2 cellular contexts compared by ENCODE assay signal in genomic region chr11:121393855-121394254, GRCh38.
TF ChIP-seq lines count a peak whose summit lies in the region.

No MANE protein-coding gene starts in this region.

TF ChIP-seq in HepG2, 621 proteins besides CTCF, POLR2A, EP300 and RAD21:
- TF ChIP-seq CEBPZ (IDR thresholded peaks at IDR 0.05; ENCODE audit: low read length) (no peak), SOX13 (IDR thresholded peaks at IDR 0.05) (no peak), SOX13 (CRISPR knock-in tag; conservative IDR thresholded peaks at IDR 0.05 in 1 of 2, IDR thresholded peaks at IDR 0.05 in 1 of 2) (peak in 1 of 2 experiments; percentile 71; a peak in 2 of 4 replicates), AGO2 (optimal IDR thresholded peaks at IDR 0.05; ENCODE audit: low read depth, low read length) (no peak), ZNF574 (CRISPR knock-in tag; IDR thresholded peaks at IDR 0.05) (no peak), SOX6 (IDR thresholded peaks at IDR 0.05) (no peak), SOX6 (CRISPR knock-in tag; IDR thresholded peaks at IDR 0.05) (peak; percentile 45; the same call in 1 of the 2 replicates), SOX5 (CRISPR knock-in tag; IDR thresholded peaks at IDR 0.05; ENCODE audit: borderline replicate concordance) (peak; percentile 45; the same call in 1 of the 2 replicates), EED (CRISPR knock-in tag; IDR thresholded peaks at IDR 0.05) (no peak), SP1 (IDR thresholded peaks at IDR 0.05) (no peak), SP1 (CRISPR knock-in tag; IDR thresholded peaks at IDR 0.05) (no peak), ETV5 (CRISPR knock-in tag; IDR thresholded peaks at IDR 0.05; ENCODE audit: borderline replicate concordance) (peak; percentile 16; the same call in 1 of the 2 replicates)

TF ChIP-seq in GM12878, 131 proteins besides CTCF, POLR2A, EP300 and RAD21:
- TF ChIP-seq HDAC6 (IDR thresholded peaks at IDR 0.05; ENCODE audit: unreplicated experiment): no peak
- no peak for TF ChIP-seq POU2F2 (IDR thresholded peaks at IDR 0.05; ENCODE audit: borderline replicate concordance, low read depth, low read length)
- TF ChIP-seq BHLHE40 (IDR thresholded peaks at IDR 0.05; ENCODE audit: borderline replicate concordance in 1 of 2, low read depth in 2 of 2, low read length in 1 of 2): no peak
- no peak for TF ChIP-seq ELK1 (IDR thresholded peaks at IDR 0.05; ENCODE audit: low read depth, low read length)
- peak; percentile 66; the same call in 1 of the 2 replicates for TF ChIP-seq EED (IDR thresholded peaks at IDR 0.05; ENCODE audit: low read depth)
- TF ChIP-seq, protein P1, sequence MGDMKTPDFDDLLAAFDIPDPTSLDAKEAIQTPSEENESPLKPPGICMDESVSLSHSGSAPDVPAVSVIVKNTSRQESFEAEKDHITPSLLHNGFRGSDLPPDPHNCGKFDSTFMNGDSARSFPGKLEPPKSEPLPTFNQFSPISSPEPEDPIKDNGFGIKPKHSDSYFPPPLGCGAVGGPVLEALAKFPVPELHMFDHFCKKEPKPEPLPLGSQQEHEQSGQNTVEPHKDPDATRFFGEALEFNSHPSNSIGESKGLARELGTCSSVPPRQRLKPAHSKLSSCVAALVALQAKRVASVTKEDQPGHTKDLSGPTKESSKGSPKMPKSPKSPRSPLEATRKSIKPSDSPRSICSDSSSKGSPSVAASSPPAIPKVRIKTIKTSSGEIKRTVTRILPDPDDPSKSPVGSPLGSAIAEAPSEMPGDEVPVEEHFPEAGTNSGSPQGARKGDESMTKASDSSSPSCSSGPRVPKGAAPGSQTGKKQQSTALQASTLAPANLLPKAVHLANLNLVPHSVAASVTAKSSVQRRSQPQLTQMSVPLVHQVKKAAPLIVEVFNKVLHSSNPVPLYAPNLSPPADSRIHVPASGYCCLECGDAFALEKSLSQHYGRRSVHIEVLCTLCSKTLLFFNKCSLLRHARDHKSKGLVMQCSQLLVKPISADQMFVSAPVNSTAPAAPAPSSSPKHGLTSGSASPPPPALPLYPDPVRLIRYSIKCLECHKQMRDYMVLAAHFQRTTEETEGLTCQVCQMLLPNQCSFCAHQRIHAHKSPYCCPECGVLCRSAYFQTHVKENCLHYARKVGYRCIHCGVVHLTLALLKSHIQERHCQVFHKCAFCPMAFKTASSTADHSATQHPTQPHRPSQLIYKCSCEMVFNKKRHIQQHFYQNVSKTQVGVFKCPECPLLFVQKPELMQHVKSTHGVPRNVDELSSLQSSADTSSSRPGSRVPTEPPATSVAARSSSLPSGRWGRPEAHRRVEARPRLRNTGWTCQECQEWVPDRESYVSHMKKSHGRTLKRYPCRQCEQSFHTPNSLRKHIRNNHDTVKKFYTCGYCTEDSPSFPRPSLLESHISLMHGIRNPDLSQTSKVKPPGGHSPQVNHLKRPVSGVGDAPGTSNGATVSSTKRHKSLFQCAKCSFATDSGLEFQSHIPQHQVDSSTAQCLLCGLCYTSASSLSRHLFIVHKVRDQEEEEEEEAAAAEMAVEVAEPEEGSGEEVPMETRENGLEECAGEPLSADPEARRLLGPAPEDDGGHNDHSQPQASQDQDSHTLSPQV (IDR thresholded peaks at IDR 0.05): no peak
- TF ChIP-seq ZSCAN29 (IDR thresholded peaks at IDR 0.05): no peak
- TF ChIP-seq NR2F1 (conservative IDR thresholded peaks at IDR 0.05): no peak
- TF ChIP-seq ZNF217 (IDR thresholded peaks at IDR 0.05): no peak
- no peak for TF ChIP-seq FOXK2 (IDR thresholded peaks at IDR 0.05)
- no peak for TF ChIP-seq POLR2AphosphoS5 (IDR thresholded peaks at IDR 0.05; ENCODE audit: low read length)
- peak; percentile 76 for TF ChIP-seq RUNX3 (IDR thresholded peaks at IDR 0.05; ENCODE audit: low read length)
- TF ChIP-seq NRF1 (conservative IDR thresholded peaks at IDR 0.05; ENCODE audit: low read depth, low read length): no peak
- no peak for TF ChIP-seq TCF7 (IDR thresholded peaks at IDR 0.05; ENCODE audit: borderline replicate concordance)
- no peak for TF ChIP-seq TAF1 (IDR thresholded peaks at IDR 0.05; ENCODE audit: borderline replicate concordance, low read depth, low read length)
- TF ChIP-seq, protein P2, sequence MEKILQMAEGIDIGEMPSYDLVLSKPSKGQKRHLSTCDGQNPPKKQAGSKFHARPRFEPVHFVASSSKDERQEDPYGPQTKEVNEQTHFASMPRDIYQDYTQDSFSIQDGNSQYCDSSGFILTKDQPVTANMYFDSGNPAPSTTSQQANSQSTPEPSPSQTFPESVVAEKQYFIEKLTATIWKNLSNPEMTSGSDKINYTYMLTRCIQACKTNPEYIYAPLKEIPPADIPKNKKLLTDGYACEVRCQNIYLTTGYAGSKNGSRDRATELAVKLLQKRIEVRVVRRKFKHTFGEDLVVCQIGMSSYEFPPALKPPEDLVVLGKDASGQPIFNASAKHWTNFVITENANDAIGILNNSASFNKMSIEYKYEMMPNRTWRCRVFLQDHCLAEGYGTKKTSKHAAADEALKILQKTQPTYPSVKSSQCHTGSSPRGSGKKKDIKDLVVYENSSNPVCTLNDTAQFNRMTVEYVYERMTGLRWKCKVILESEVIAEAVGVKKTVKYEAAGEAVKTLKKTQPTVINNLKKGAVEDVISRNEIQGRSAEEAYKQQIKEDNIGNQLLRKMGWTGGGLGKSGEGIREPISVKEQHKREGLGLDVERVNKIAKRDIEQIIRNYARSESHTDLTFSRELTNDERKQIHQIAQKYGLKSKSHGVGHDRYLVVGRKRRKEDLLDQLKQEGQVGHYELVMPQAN (conservative IDR thresholded peaks at IDR 0.05): no peak
